ENCODE assay signal across 16 cellular contexts in genomic region chr4:92599044-92599443, GRCh38.
DNase-seq lines count a peak whose midpoint lies in the region; ATAC-seq and TF ChIP-seq lines count a peak whose summit lies in the region.
"Had no signal": no experiment of that assay in that cellular context is flagged by ENCODE, and none has a peak within 500 bp of the region (broad histone marks: within the 10 kb centered on the region; RNA-seq: fewer than 3 reads in every experiment).

No MANE protein-coding gene starts in this region.

- no peaks in the 10 kb centered on the region for H3K79me2 ChIP-seq in fibroblast of lung (ENCODE audit: control insufficient read depth, insufficient read depth, low read length)

- TF ChIP-seq CTCF in RWPE2 (IDR thresholded peaks at IDR 0.05; ENCODE audit: poor library complexity, severe bottlenecking) (no peak), fibroblast of lung (conservative IDR thresholded peaks at IDR 0.05 in 1 of 2, IDR thresholded peaks at IDR 0.05 in 1 of 2; ENCODE audit: low read depth in 1 of 2, low read length in 2 of 2) (no peak)

- no peaks in the 10 kb centered on the region for H3K9me3 ChIP-seq in RWPE2 (ENCODE audit: severe bottlenecking)
- H3K9me3 ChIP-seq in fibroblast of lung (ENCODE audit: control insufficient read depth, insufficient read depth, low read depth, low read length), result no peaks in the 10 kb centered on the region

- H3K4me3 ChIP-seq in RWPE2 (ENCODE audit: severe bottlenecking) (no peak overlapping the region), fibroblast of lung (replicated peaks in 1 of 4; ENCODE audit: control extremely low read depth in 1 of 4, insufficient read depth in 1 of 4, low read depth in 3 of 4, low read length in 4 of 4) (no peak overlapping the region)
- H3K4me3 ChIP-seq: GM23248, PC-9 had no signal

- H3K36me3 ChIP-seq in RWPE2 (ENCODE audit: low read depth), result no peaks in the 10 kb centered on the region
- H3K36me3 ChIP-seq in fibroblast of lung (ENCODE audit: control insufficient read depth, insufficient read depth, low read length), result no peaks in the 10 kb centered on the region

- H3K4me1 ChIP-seq in RWPE2 (ENCODE audit: insufficient read depth, poor library complexity, severe bottlenecking) (peaks cover 3% of the 10 kb centered on the region), fibroblast of lung (ENCODE audit: control insufficient read depth, extremely low read depth, insufficient read depth, low read length) (no peaks in the 10 kb centered on the region)

- ATAC-seq in RWPE2 (ENCODE audit: low read depth), result peak; percentile 86
- ATAC-seq: HepG2, Right ventricle myocardium inferior had no signal

- H4K20me1 ChIP-seq in fibroblast of lung (ENCODE audit: control insufficient read depth, extremely low read depth, insufficient read depth, low read length), result no peaks in the 10 kb centered on the region

- H3K9ac ChIP-seq in fibroblast of lung (ENCODE audit: insufficient read depth, low read length), result no peak overlapping the region
- H3K9ac ChIP-seq: GM23248 had no signal

- H3K27me3 ChIP-seq in RWPE2 (ENCODE audit: insufficient read depth, poor library complexity, severe bottlenecking), result no peaks in the 10 kb centered on the region
- no peaks in the 10 kb centered on the region for H3K27me3 ChIP-seq in fibroblast of lung (ENCODE audit: control insufficient read depth, insufficient read depth, low read length)

- H2AFZ ChIP-seq in fibroblast of lung (ENCODE audit: low read length), result no peak overlapping the region
- H2AFZ ChIP-seq: GM23248, PC-9 had no signal

- H3K4me2 ChIP-seq in fibroblast of lung (ENCODE audit: extremely low read depth, insufficient read depth, low read length), result no peak overlapping the region
- H3K4me2 ChIP-seq: PC-9 had no signal

- DNase-seq in A172 (ENCODE audit: low spot score) (peak; percentile 4), HCEC 1CT (peak; percentile 0), RWPE2 (ENCODE audit: low spot score) (no peak), fibroblast of lung (ENCODE audit: low read depth in 2 of 2) (peak; percentile 1 to 23), retina (no peak), Kasumi-1 (lab: John Stamatoyannopoulos, UW) (no peak), NCI-H526 treated with DMSO at 0.1 percent for 48 hours (lab: John Stamatoyannopoulos, UW) (no peak)
- DNase-seq: ACHN; Calu3; CD4-positive, CD25-positive, alpha-beta regulatory T cell; DMS79 treated with DMSO at 0.1 percent for 48 hours; GM23248; NCI-H1436 treated with DMSO at 0.1 percent for 48 hours had no signal

- H3K27ac ChIP-seq in RWPE2 (ENCODE audit: poor library complexity, severe bottlenecking) (no peak overlapping the region), fibroblast of lung (ENCODE audit: insufficient read depth, low read length) (no peak overlapping the region)
- H3K27ac ChIP-seq: GM23248, PC-9 had no signal

Comparison
In these comparisons a context has a peak if more than half of its experiments do, and no peak if none do; other contexts are left out.
1. DNase-seq: peak in A172 (single experiment), HCEC 1CT (single experiment) and fibroblast of lung (2 of 2); none in RWPE2 (single experiment), retina (single experiment), Kasumi-1 (0 of 2) and NCI-H526 treated with DMSO at 0.1 percent for 48 hours (single experiment).